29 cellular contexts compared by ENCODE assay signal in the genomic region with DNA sequence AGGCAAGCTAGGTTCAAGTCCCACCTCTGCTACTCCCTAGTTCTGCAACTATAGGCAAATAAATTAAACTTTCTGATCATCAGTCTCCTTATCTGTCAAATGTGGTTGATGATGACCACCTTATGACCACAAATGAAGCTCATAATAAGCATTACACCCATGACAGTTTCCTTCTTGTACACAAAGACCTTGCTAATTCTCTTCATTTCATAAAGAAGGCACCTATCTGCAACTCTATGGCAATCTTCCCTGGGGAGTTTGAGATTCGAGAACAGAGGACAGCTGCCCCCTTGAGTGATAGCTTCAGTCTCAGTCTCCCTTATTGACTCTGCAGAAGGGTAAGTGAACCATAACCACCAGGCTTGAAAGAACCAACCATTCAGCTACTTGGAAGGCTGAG.
"Had no signal": no experiment of that assay in that cellular context is flagged by ENCODE, and none has a peak within 500 bp of the region (broad histone marks: within the 10 kb centered on the region; RNA-seq: fewer than 3 reads in every experiment).

No MANE protein-coding gene starts in this region.

- H3K4me1 Mint-ChIP-seq: natural killer cell; nephron; neural progenitor cell; stimulated activated effector memory CD8-positive, alpha-beta T cell treated with anti-CD3 and anti-CD28 coated beads, Interleukin-12 subunit alpha, Interleukin-12 subunit beta, amount 100 ng/mL, for 72 hours; stimulated activated naive CD8-positive, alpha-beta T cell treated with anti-CD3 and anti-CD28 coated beads, Interleukin-15, amount 100 ng/mL, for 72 hours had no signal

- H3K27ac Mint-ChIP-seq: natural killer cell; nephron; neural progenitor cell; progenitor cell of endocrine pancreas; stimulated activated effector memory CD8-positive, alpha-beta T cell treated with anti-CD3 and anti-CD28 coated beads, Interleukin-12 subunit alpha, Interleukin-12 subunit beta, amount 100 ng/mL, for 72 hours; stimulated activated naive CD8-positive, alpha-beta T cell treated with anti-CD3 and anti-CD28 coated beads, Interleukin-15, amount 100 ng/mL, for 72 hours; type B pancreatic cell had no signal

- H2AFZ ChIP-seq: neural progenitor cell, parathyroid adenoma had no signal

- H3K27ac ChIP-seq: neural progenitor cell, ovary, parathyroid adenoma, psoas muscle, right lobe of liver, sigmoid colon, suprapubic skin, testis, tibial artery, transverse colon, upper lobe of right lung, uterus had no signal

- H3K9me3 ChIP-seq: ovary, psoas muscle, right lobe of liver, sigmoid colon, suprapubic skin, testis, tibial artery, transverse colon, upper lobe of right lung, uterus had no signal

- H3K27me3 ChIP-seq: neural progenitor cell, ovary, right lobe of liver, sigmoid colon, suprapubic skin, testis, tibial artery, transverse colon, upper lobe of right lung, uterus had no signal

- H3K36me3 ChIP-seq: neural progenitor cell, ovary, right lobe of liver, sigmoid colon, suprapubic skin, tibial artery, transverse colon, upper lobe of right lung, uterus had no signal

- H3K9ac ChIP-seq: neural progenitor cell, parathyroid adenoma had no signal

- DNase-seq: natural killer cell; occipital lobe; ovary; posterior cingulate gyrus; psoas muscle; right cardiac atrium; right lobe of liver; sigmoid colon; small intestine; stimulated activated CD4-positive, alpha-beta T cell treated with anti-CD3 and anti-CD28 coated beads, Interleukin-15, amount 100 ng/mL, for 24 hours; stimulated activated CD4-positive, alpha-beta T cell treated with anti-CD3 and anti-CD28 coated beads, Interleukin-2, amount 100 ng/mL, for 24 hours; stimulated activated CD4-positive, alpha-beta T cell treated with anti-CD3 and anti-CD28 coated beads, Interleukin-2, amount 100 ng/mL, for 48 hours; stimulated activated CD4-positive, alpha-beta T cell treated with anti-CD3 and anti-CD28 coated beads, Interleukin-4, amount 100 ng/mL, for 24 hours; stimulated activated naive CD4-positive, alpha-beta T cell; stimulated activated naive CD8-positive, alpha-beta T cell treated with anti-CD3 and anti-CD28 coated beads, Interleukin-15, amount 100 ng/mL, for 72 hours; stimulated activated naive CD8-positive, alpha-beta T cell treated with anti-CD3 and anti-CD28 coated beads, Interleukin-15, Interleukin-2, amounts not matched to agents 100 U/mL and 50 U/mL, for 24 hours; substantia nigra; testis; tibial artery; transverse colon; upper lobe of right lung; uterus had no signal

- H3K27me3 Mint-ChIP-seq: stimulated activated naive CD8-positive, alpha-beta T cell treated with anti-CD3 and anti-CD28 coated beads, Interleukin-15, amount 100 ng/mL, for 72 hours had no signal

- H3K9me3 Mint-ChIP-seq: nephron; neural progenitor cell; stimulated activated naive CD8-positive, alpha-beta T cell treated with anti-CD3 and anti-CD28 coated beads, Interleukin-15, amount 100 ng/mL, for 72 hours had no signal

- ATAC-seq: natural killer cell; psoas muscle; right cardiac atrium; right lobe of liver; stimulated activated effector memory CD8-positive, alpha-beta T cell treated with anti-CD3 and anti-CD28 coated beads, Interleukin-12 subunit alpha, Interleukin-12 subunit beta, amount 100 ng/mL, for 72 hours; stimulated activated naive CD8-positive, alpha-beta T cell treated with anti-CD3 and anti-CD28 coated beads, Interleukin-15, amount 100 ng/mL, for 72 hours; stimulated activated naive CD8-positive, alpha-beta T cell treated with anti-CD3 and anti-CD28 coated beads, Interleukin-15, Interleukin-2, amounts not matched to agents 100 U/mL and 50 U/mL, for 24 hours; upper lobe of right lung had no signal

- H3K4me2 ChIP-seq: neural progenitor cell had no signal

- FAIRE-seq: small intestine had no signal

- H3K4me3 Mint-ChIP-seq: natural killer cell; nephron; neural progenitor cell; stimulated activated effector memory CD8-positive, alpha-beta T cell treated with anti-CD3 and anti-CD28 coated beads, Interleukin-12 subunit alpha, Interleukin-12 subunit beta, amount 100 ng/mL, for 72 hours; stimulated activated naive CD8-positive, alpha-beta T cell treated with anti-CD3 and anti-CD28 coated beads, Interleukin-15, amount 100 ng/mL, for 72 hours had no signal

- H3K79me2 ChIP-seq: parathyroid adenoma had no signal

- H3K4me3 ChIP-seq: neural progenitor cell, ovary, psoas muscle, right lobe of liver, sigmoid colon, suprapubic skin, testis, tibial artery, transverse colon, upper lobe of right lung, uterus had no signal

- H3K36me3 Mint-ChIP-seq: natural killer cell; neural progenitor cell; stimulated activated effector memory CD8-positive, alpha-beta T cell treated with anti-CD3 and anti-CD28 coated beads, Interleukin-12 subunit alpha, Interleukin-12 subunit beta, amount 100 ng/mL, for 72 hours; type B pancreatic cell had no signal

- H3K4me1 ChIP-seq: neural progenitor cell, parathyroid adenoma, psoas muscle, right lobe of liver, sigmoid colon, suprapubic skin, testis, tibial artery, transverse colon, upper lobe of right lung, uterus had no signal
